ENCODE assay signal across 8 cellular contexts in genomic region chr14:24297190-24297964, GRCh38. TPM values are rescaled to one million over a fixed set of nuclear protein-coding genes. Genes with fewer than 3 reads are reported as not detected.
DNase-seq lines count a peak whose midpoint lies in the region; ATAC-seq and TF ChIP-seq lines count a peak whose summit lies in the region.

No MANE protein-coding gene starts in this region.

- H3K36me3 ChIP-seq in H7 (replicated peaks; ENCODE audit: control insufficient read depth, insufficient read depth, low read length) (peaks cover 12% of the 10 kb centered on the region), mesendoderm (ENCODE audit: control insufficient read depth, insufficient read depth, low read length) (peaks cover 2% of the 10 kb centered on the region)

- H3K27me3 ChIP-seq in H7 (ENCODE audit: control insufficient read depth, insufficient read depth, low read length) (no peaks in the 10 kb centered on the region), mesendoderm (ENCODE audit: insufficient read depth, low read length, poor library complexity) (no peaks in the 10 kb centered on the region)

- H3K4ac ChIP-seq in mesendoderm (ENCODE audit: low read depth, low read length), result no peak overlapping the region

- H4K5ac ChIP-seq in mesendoderm (ENCODE audit: low read length), result no peak overlapping the region

- no peak overlapping the region for H3K56ac ChIP-seq in mesendoderm (ENCODE audit: low read length)

- H3K79me1 ChIP-seq in mesendoderm (ENCODE audit: low read length), result peaks cover 15% of the 10 kb centered on the region

- H3K4me2 ChIP-seq in mesendoderm (ENCODE audit: low read length), result no peak overlapping the region

- H3K18ac ChIP-seq in mesendoderm (ENCODE audit: low read length), result no peak overlapping the region

- no peak overlapping the region for H4K8ac ChIP-seq in mesendoderm (ENCODE audit: low read depth, low read length)

- H2AK5ac ChIP-seq in mesendoderm (ENCODE audit: low read length), result no peak overlapping the region

- H3K4me3 ChIP-seq in H7 (ENCODE audit: insufficient read depth, low read depth, low read length), result no peak overlapping the region
- no peak overlapping the region for H3K4me3 ChIP-seq in astrocyte of the spinal cord (ENCODE audit: low read depth, low read length)
- H3K4me3 ChIP-seq in mesendoderm (ENCODE audit: low read length), result no peak overlapping the region

- no peak for ATAC-seq in HG03520 (IDR thresholded peaks at IDR 0.05; ENCODE audit: unreplicated experiment)

- peaks cover 8% of the 10 kb centered on the region for H3K4me1 ChIP-seq in mesendoderm (ENCODE audit: control insufficient read depth, low read depth, low read length)

- DNase-seq in NOMO-1 treated with DMSO at 0.1 percent for 48 hours (lab: John Stamatoyannopoulos, UW; ENCODE audit: unreplicated experiment) (peak; percentile 15), NOMO-1 treated with dmso at 0.1 percent for 144 hours (lab: John Stamatoyannopoulos, UW; ENCODE audit: unreplicated experiment) (no peak), H7 (peak; percentile 75), NCI-H1694 (lab: John Stamatoyannopoulos, UW) (peak; percentile 49), astrocyte of the spinal cord (ENCODE audit: low read depth, low spot score) (no peak), mesendoderm (peak; percentile 85), occipital lobe (lab: John Stamatoyannopoulos, UW) (no peak)

- H3K9ac ChIP-seq in mesendoderm (ENCODE audit: low read length), result no peak overlapping the region

- peak; percentile 61 for TF ChIP-seq CTCF in astrocyte of the spinal cord (IDR thresholded peaks at IDR 0.05; ENCODE audit: low read depth, low read length)

- WGBS in mesendoderm (ENCODE audit: extremely low coverage, insufficient coverage, low lambda C conversion rate), result no CpG with 5 or more reads among the region's 5 CpGs

- H2BK120ac ChIP-seq in mesendoderm (ENCODE audit: low read depth, low read length), result no peak overlapping the region

- H3K27ac ChIP-seq in mesendoderm (ENCODE audit: low read depth, low read length), result no peak overlapping the region

- H2BK5ac ChIP-seq in mesendoderm (ENCODE audit: low read length), result no peak overlapping the region

- peaks cover 10% of the 10 kb centered on the region for H3K79me2 ChIP-seq in mesendoderm (ENCODE audit: control insufficient read depth, insufficient read depth, low read length)

- H2BK15ac ChIP-seq in mesendoderm (replicated peaks; ENCODE audit: low read depth), result no peak overlapping the region

- H3K23ac ChIP-seq in mesendoderm (ENCODE audit: low read length), result no peak overlapping the region

- in situ Hi-C loops in astrocyte of the spinal cord (cut with HindIII; ENCODE audit: low sequenced_read_pairs), result no loop called here

RNA-seq across cellular contexts. Expression of gene DHRS1, which starts 2.2 kb away (rescaled TPM):
- total RNA-seq in H7 (2014; rRNA removed; shearing (Covaris generic)), result 13.5 and 18.8 TPM in 2 replicates
- 5.7 TPM for polyA plus RNA-seq in mesendoderm (2013, experiment 1 of 2)
- polyA plus RNA-seq in mesendoderm (2013, experiment 2 of 2), result 6.4 TPM
- 4.1 TPM for total RNA-seq in occipital lobe

RNA-seq across cellular contexts. Expression of gene NOP9, which starts 2.3 kb away (rescaled TPM):
- total RNA-seq in H7 (2014; rRNA removed; shearing (Covaris generic)), result 27.2 and 32.4 TPM in 2 replicates
- polyA plus RNA-seq in mesendoderm (2013, experiment 1 of 2), result 14.9 TPM
- polyA plus RNA-seq in mesendoderm (2013, experiment 2 of 2), result 14.8 TPM
- total RNA-seq in occipital lobe, result 23.7 TPM

RNA-seq across cellular contexts. Expression of gene CIDEB, which starts 10.4 kb away (rescaled TPM):
- 0.48 TPM in 1 of 2 replicates, not detected in the other for total RNA-seq in H7 (2014; rRNA removed; shearing (Covaris generic))
- not detected for polyA plus RNA-seq in mesendoderm (2013, experiment 1 of 2)
- 0.03 TPM for polyA plus RNA-seq in mesendoderm (2013, experiment 2 of 2)
- total RNA-seq in occipital lobe, result 3.4 TPM

RNA-seq across cellular contexts. Expression of gene LTB4R2, which starts 12.6 kb away (rescaled TPM):
- total RNA-seq in H7 (2014; rRNA removed; shearing (Covaris generic)), result 4.8 and 7.8 TPM in 2 replicates
- 3.4 TPM for polyA plus RNA-seq in mesendoderm (2013, experiment 1 of 2)
- polyA plus RNA-seq in mesendoderm (2013, experiment 2 of 2), result 3.2 TPM
- 1.4 TPM for total RNA-seq in occipital lobe

RNA-seq across cellular contexts. Expression of gene LTB4R, which starts 13.9 kb away (rescaled TPM):
- 4.2 and 5.0 TPM in 2 replicates for total RNA-seq in H7 (2014; rRNA removed; shearing (Covaris generic))
- 4.5 TPM for polyA plus RNA-seq in mesendoderm (2013, experiment 1 of 2)
- 4.4 TPM for polyA plus RNA-seq in mesendoderm (2013, experiment 2 of 2)
- 1.6 TPM for total RNA-seq in occipital lobe

Comparison
In these comparisons a context has a peak if more than half of its experiments do, and no peak if none do; other contexts are left out.
1. DNase-seq: peak in NOMO-1 treated with DMSO at 0.1 percent for 48 hours (single experiment), H7 (single experiment), NCI-H1694 (single experiment) and mesendoderm (single experiment); none in NOMO-1 treated with dmso at 0.1 percent for 144 hours (single experiment), astrocyte of the spinal cord (single experiment) and occipital lobe (single experiment).